Comparison of ENCODE assay signal across 8 cellular contexts in genomic region chr20:49276201-49276894, GRCh38. TPM values are rescaled to one million over a fixed set of nuclear protein-coding genes. Genes with fewer than 3 reads are reported as not detected.
DNase-seq lines count a peak whose midpoint lies in the region; ATAC-seq and TF ChIP-seq lines count a peak whose summit lies in the region.

No MANE protein-coding gene starts in this region.

- H3K4me3 ChIP-seq in vagina: peak overlapping the region; percentile 86 to 95

- DNase-seq in DMS53 (lab: John Stamatoyannopoulos, UW) (peak; percentile 38), DMS53 treated with DMSO at 0.1 percent for 48 hours (lab: John Stamatoyannopoulos, UW; ENCODE audit: unreplicated experiment) (no peak), NCI-H2171 (lab: John Stamatoyannopoulos, UW) (peak; percentile 89), epithelial cell of prostate (ENCODE audit: low read depth, low spot score) (no peak), omental fat pad (ENCODE audit: low spot score) (no peak), vagina (ENCODE audit: extremely low spot score in 2 of 2) (no peak), cerebellar cortex (ENCODE audit: low spot score) (no peak)
- DNase-seq in activated CD4-positive, alpha-beta T cell treated with anti-CD3 and anti-CD28 coated beads for 48 hours: peak; percentile 63

- H3K9me3 ChIP-seq in vagina: no peaks in the 10 kb centered on the region

- no peaks in the 10 kb centered on the region for H3K27me3 ChIP-seq in vagina

- ATAC-seq in omental fat pad (ENCODE audit: low FRiP score): peak; percentile 42

- H3K36me3 ChIP-seq in vagina: peaks cover 9 to 37% of the 10 kb centered on the region in 2 donors

- TF ChIP-seq CTCF in omental fat pad (IDR thresholded peaks at IDR 0.05) (no peak), vagina (IDR thresholded peaks at IDR 0.05) (no peak)

- peaks cover 59% of the 10 kb centered on the region for H3K4me1 ChIP-seq in vagina

- no peak for TF ChIP-seq POLR2A in vagina (IDR thresholded peaks at IDR 0.05)

- intact Hi-C loops in vagina (cut with DNase I): no loop called here

- H3K27ac ChIP-seq in epithelial cell of prostate (peak overlapping the region; percentile 93), vagina (peak overlapping the region; percentile 98)

RNA-seq across cellular contexts. Expression of gene ZNFX1, which starts 1.5 kb away (rescaled TPM):
- total RNA-seq in omental fat pad (100 to 1,000 TPM in 1 of 4 donors, 10 to 100 TPM in 3; 40.5 to 106 (median 54.8) TPM), vagina (27.5 TPM)

RNA-seq across cellular contexts. Expression of gene DDX27, which starts 57.1 kb away (rescaled TPM):
- total RNA-seq in omental fat pad (10 to 100 TPM; 23.6 to 36.3 (median 29.4) TPM), vagina (23.3 TPM)

Comparison
In these comparisons a context has a peak if more than half of its experiments do, and no peak if none do; other contexts are left out.
1. DNase-seq: peak in DMS53 (single experiment), NCI-H2171 (single experiment) and activated CD4-positive, alpha-beta T cell treated with anti-CD3 and anti-CD28 coated beads for 48 hours (single experiment); none in DMS53 treated with DMSO at 0.1 percent for 48 hours (single experiment), epithelial cell of prostate (single experiment), omental fat pad (single experiment), vagina (0 of 2) and cerebellar cortex (single experiment).